In the genomic region with DNA sequence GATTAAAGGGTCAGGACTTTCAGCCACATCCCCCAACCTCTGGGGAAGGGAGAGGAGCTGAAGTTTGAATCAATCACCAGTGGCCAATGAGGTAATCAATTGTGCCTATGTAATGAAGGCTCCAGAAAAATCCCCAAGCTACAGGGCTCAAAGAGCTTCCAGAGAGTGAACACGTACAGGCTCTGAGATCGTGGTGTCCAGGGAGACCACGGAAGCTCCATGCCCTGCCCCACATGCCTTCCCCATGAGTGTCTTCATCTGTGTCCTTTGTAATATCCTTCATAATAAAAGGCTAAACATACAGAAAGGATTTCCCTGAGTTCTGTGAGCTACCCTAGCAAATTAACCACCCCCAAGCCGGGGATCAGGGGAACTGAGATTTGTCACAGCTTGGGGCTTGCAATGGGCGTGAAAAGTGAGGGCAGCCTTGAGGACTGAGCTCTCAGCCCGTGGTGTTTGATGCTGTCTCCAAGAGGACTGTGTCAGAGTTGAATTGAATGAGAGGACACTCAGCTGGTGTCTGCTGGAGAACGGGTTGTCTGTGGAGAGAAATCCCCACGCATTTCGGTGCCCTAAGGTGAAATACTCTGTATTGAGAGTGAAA, we compare ENCODE assay signal across 13 cellular contexts. TPM values are rescaled to one million over a fixed set of nuclear protein-coding genes. Genes with fewer than 3 reads are reported as not detected.
A peak's percentile ranks its signal among the peaks of the same experiment; 100 is the strongest.
DNase-seq lines count a peak whose midpoint lies in the region; ATAC-seq and TF ChIP-seq lines count a peak whose summit lies in the region.
"Had no signal": no experiment of that assay in that cellular context is flagged by ENCODE, and none has a peak within 500 bp of the region (broad histone marks: within the 10 kb centered on the region; RNA-seq: fewer than 3 reads in every experiment).

No MANE protein-coding gene starts in this region.

- no peak overlapping the region for H3K23ac ChIP-seq in mesendoderm (ENCODE audit: low read length)

- no peak overlapping the region for H3K4me2 ChIP-seq in mesendoderm (ENCODE audit: low read length)

- TF ChIP-seq CTCF in AG04450 (IDR thresholded peaks at IDR 0.05; ENCODE audit: low read depth, low read length) (no peak), choroid plexus epithelial cell (conservative IDR thresholded peaks at IDR 0.05; ENCODE audit: low read depth, low read length) (no peak), omental fat pad (IDR thresholded peaks at IDR 0.05) (no peak)

- no peak overlapping the region for H2BK5ac ChIP-seq in mesendoderm (ENCODE audit: low read length)

- POLR2A ChIA-PET in AG04450 (lab: Yijun Ruan, JAX): interaction anchor here (0.7 to 2.1 kb wide), 5 partner anchors 9 to 95 kb away, joined by 3 to 12 read pairs (median 3); partner anchors contain the start of genes AFG3L2 and TUBB6

- H3K4me3 ChIP-seq in AG04450 (ENCODE audit: low read depth, low read length) (no peak overlapping the region), choroid plexus epithelial cell (ENCODE audit: low read depth, low read length) (no peak overlapping the region), mesendoderm (ENCODE audit: low read length) (no peak overlapping the region)

- no peaks in the 10 kb centered on the region for H3K79me1 ChIP-seq in mesendoderm (ENCODE audit: low read length)

- no peaks in the 10 kb centered on the region; the same call in 1 of the 2 replicates for H3K9me3 ChIP-seq in AG04450 (ENCODE audit: control insufficient read depth, insufficient read depth, low read length)

- peaks cover 3% of the 10 kb centered on the region for H3K4me1 ChIP-seq in mesendoderm (ENCODE audit: control insufficient read depth, low read depth, low read length)

- no peak overlapping the region for H3K18ac ChIP-seq in mesendoderm (ENCODE audit: low read length)

- H2BK120ac ChIP-seq in mesendoderm (ENCODE audit: low read depth, low read length): no peak overlapping the region

- CTCF ChIA-PET in AG04450 (lab: Charles Lee): interaction anchor here (0.5 to 9.2 kb wide), 5 partner anchors 8 to 366 kb away, joined by 3 to 83 read pairs (median 4); no protein-coding TSS in a partner anchor

- no peak overlapping the region for H2BK15ac ChIP-seq in mesendoderm (replicated peaks; ENCODE audit: low read depth)

- no CpG with 5 or more reads among the region's 9 CpGs for WGBS in mesendoderm (ENCODE audit: extremely low coverage, insufficient coverage, low lambda C conversion rate)

- H3K27me3 ChIP-seq in AG04450 (ENCODE audit: control insufficient read depth, insufficient read depth, low read length) (no peaks in the 10 kb centered on the region), mesendoderm (ENCODE audit: insufficient read depth, low read length, poor library complexity) (no peaks in the 10 kb centered on the region)

- no peak overlapping the region for H2AK5ac ChIP-seq in mesendoderm (ENCODE audit: low read length)

- no peak overlapping the region for H3K9ac ChIP-seq in mesendoderm (ENCODE audit: low read length)

- no peak overlapping the region for H4K5ac ChIP-seq in mesendoderm (ENCODE audit: low read length)

- no peak for ATAC-seq in HG02642 (IDR thresholded peaks at IDR 0.05; ENCODE audit: poor library complexity, unreplicated experiment)
- ATAC-seq in omental fat pad (ENCODE audit: low FRiP score): no peak
- ATAC-seq: activated T-helper 17 cell treated with anti-CD3 and anti-CD28 coated beads, Interleukin-2, amount 50 U/mL, for 72 hours; natural killer cell had no signal

- H3K4ac ChIP-seq in mesendoderm (ENCODE audit: low read depth, low read length): no peak overlapping the region

- no peak overlapping the region for H4K8ac ChIP-seq in mesendoderm (ENCODE audit: low read depth, low read length)

- H3K79me2 ChIP-seq in mesendoderm (ENCODE audit: control insufficient read depth, insufficient read depth, low read length): no peaks in the 10 kb centered on the region

- no peaks in the 10 kb centered on the region for H3K36me3 ChIP-seq in mesendoderm (ENCODE audit: control insufficient read depth, insufficient read depth, low read length)

- H3K27ac ChIP-seq in AG04450 (ENCODE audit: low read depth, low read length): peak overlapping the region; percentile 88
- H3K27ac ChIP-seq in mesendoderm (ENCODE audit: low read depth, low read length): no peak overlapping the region
- H3K27ac ChIP-seq: C4-2B had no signal

- H3K56ac ChIP-seq in mesendoderm (ENCODE audit: low read length): peak overlapping the region; percentile 19

- DNase-seq in AG04450 (ENCODE audit: low read depth, low spot score) (peak; percentile 54), LHCN-M2 (ENCODE audit: low read depth) (peak; percentile 82), choroid plexus epithelial cell (ENCODE audit: low read depth) (peak; percentile 86), mesendoderm (peak; percentile 25), omental fat pad (ENCODE audit: low spot score) (no peak), Ammon's horn (ENCODE audit: low spot score) (no peak)
- DNase-seq in activated CD4-positive, alpha-beta T cell treated with anti-CD3 and anti-CD28 coated beads for 1 hour: no peak
- DNase-seq: natural killer cell; NCI-H345; stimulated activated naive CD4-positive, alpha-beta T cell had no signal

RNA-seq across cellular contexts. Expression of gene TUBB6, which starts 25.5 kb away (rescaled TPM):
- polyA plus RNA-seq in AG04450 (2011; rRNA removed): 398 and 553 TPM in 2 replicates
- 339 and 474 TPM in 2 replicates for polyA minus RNA-seq in AG04450 (2011; rRNA and poly(A)+ RNA removed)
- total RNA-seq in LHCN-M2 (2014; rRNA removed) (726 and 794 TPM in 2 replicates), omental fat pad (100 to 1,000 TPM; 316 to 921 (median 720) TPM)
- polyA plus RNA-seq in LHCN-M2 (2012): 1,348 TPM
- polyA plus RNA-seq in mesendoderm (2013, experiment 1 of 2): 142 TPM
- 147 TPM for polyA plus RNA-seq in mesendoderm (2013, experiment 2 of 2)

RNA-seq across cellular contexts. Expression of gene CIDEA, which starts 28.4 kb away (rescaled TPM):
- 0.17 TPM in 1 of 2 replicates, not detected in the other for polyA plus RNA-seq in AG04450 (2011; rRNA removed)
- not detected in 2 replicates for polyA minus RNA-seq in AG04450 (2011; rRNA and poly(A)+ RNA removed)
- total RNA-seq in LHCN-M2 (2014; rRNA removed): not detected in 2 replicates
- not detected for polyA plus RNA-seq in LHCN-M2 (2012)
- 0.46 TPM for polyA plus RNA-seq in mesendoderm (2013, experiment 1 of 2)
- polyA plus RNA-seq in mesendoderm (2013, experiment 2 of 2): 0.42 TPM
- 100 to 1,000 TPM; 132 to 584 (median 435) TPM for total RNA-seq in omental fat pad
- total RNA-seq: activated T-helper 17 cell treated with anti-CD3 and anti-CD28 coated beads, Interleukin-2, amount 50 U/mL, for 72 hours; natural killer cell had no signal

Comparison
In these comparisons a context has a peak if more than half of its experiments do, and no peak if none do; other contexts are left out.
1. DNase-seq: peak in AG04450 (single experiment), LHCN-M2 (single experiment), choroid plexus epithelial cell (single experiment) and mesendoderm (single experiment); none in activated CD4-positive, alpha-beta T cell treated with anti-CD3 and anti-CD28 coated beads for 1 hour (single experiment), omental fat pad (single experiment) and Ammon's horn (single experiment).
2. RNA of gene CIDEA, which starts 28.4 kb away (total RNA-seq): 132 to 584 TPM in omental fat pad; not detected in LHCN-M2; every median in the first group is over 100 times any median in the second.